15 cellular contexts compared by ENCODE assay signal in the genomic region with DNA sequence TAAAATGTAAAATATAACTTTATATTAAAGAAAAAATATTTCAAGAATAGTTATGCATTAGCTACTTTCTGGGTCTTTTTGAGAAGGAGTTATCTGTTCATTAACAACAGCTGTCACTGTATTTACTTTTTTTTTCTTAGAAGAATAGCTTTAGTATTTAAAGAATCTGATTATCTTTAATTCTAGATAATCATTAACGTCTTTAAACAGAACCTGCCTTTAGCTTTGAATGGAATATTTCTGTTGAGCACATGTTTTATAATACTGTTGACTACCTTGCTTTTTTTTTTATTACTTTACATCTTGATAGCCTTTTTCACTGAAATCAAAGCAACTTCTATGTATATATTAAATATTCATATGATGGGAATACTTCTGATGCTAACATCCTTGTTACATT.
DNase-seq lines count a peak whose midpoint lies in the region; FAIRE-seq and TF ChIP-seq lines count a peak whose summit lies in the region.
"Had no signal": no experiment of that assay in that cellular context is flagged by ENCODE, and none has a peak within 500 bp of the region (broad histone marks: within the 10 kb centered on the region; RNA-seq: fewer than 3 reads in every experiment).

No MANE protein-coding gene starts in this region.

- H3K4me3 ChIP-seq in kidney (ENCODE audit: low read length in 2 of 2) (no peak overlapping the region), uterus (no peak overlapping the region), Peyer's patch (no peak overlapping the region), osteoblast (ENCODE audit: insufficient read depth, low read length) (no peak overlapping the region)
- H3K4me3 ChIP-seq: A549, GM12878 had no signal

- intact Hi-C loops in kidney (cut with DNase I) (no loop called here), uterus (cut with DNase I; ENCODE audit: low total_unique reads) (no loop called here)

- H3K4me1 ChIP-seq in kidney (ENCODE audit: control insufficient read depth in 1 of 2, insufficient read depth in 1 of 2, low read depth in 1 of 2, low read length in 2 of 2) (no peaks in the 10 kb centered on the region), uterus (no peaks in the 10 kb centered on the region), Peyer's patch (no peaks in the 10 kb centered on the region), osteoblast (ENCODE audit: insufficient read depth, low read length) (peaks cover 18% of the 10 kb centered on the region)

- DNase-seq in kidney: no peak
- DNase-seq in renal cortical epithelial cell (ENCODE audit: low read depth): peak; percentile 59
- DNase-seq in uterus: no peak
- no peak for DNase-seq in Peyer's patch
- DNase-seq in osteoblast (ENCODE audit: insufficient read length, low spot score, missing footprints): no peak
- DNase-seq: AML-193; Caco-2; CD4-positive, alpha-beta T cell; DMS79 treated with DMSO at 0.1 percent for 48 hours; H9 had no signal

- H3K9me3 ChIP-seq in kidney (ENCODE audit: control insufficient read depth in 1 of 2, low read length in 2 of 2): no peaks in the 10 kb centered on the region
- H3K9me3 ChIP-seq in uterus: no peaks in the 10 kb centered on the region
- no peaks in the 10 kb centered on the region for H3K9me3 ChIP-seq in Peyer's patch
- no peaks in the 10 kb centered on the region for H3K9me3 ChIP-seq in osteoblast (ENCODE audit: low read depth, low read length)
- H3K9me3 ChIP-seq: A549, Caco-2 had no signal

- FAIRE-seq in TTC549 (lab: Jason Lieb, UNC) (peak; percentile 83), kidney (lab: Jason Lieb, UNC) (peak; percentile 51)
- FAIRE-seq: A549, GM12878, H1 had no signal

- H2AFZ ChIP-seq in osteoblast (ENCODE audit: low read length): no peak overlapping the region

- TF ChIP-seq CTCF in kidney (IDR thresholded peaks at IDR 0.05; ENCODE audit: borderline replicate concordance, extremely low read depth, insufficient read depth) (no peak), uterus (IDR thresholded peaks at IDR 0.05) (no peak), Peyer's patch (IDR thresholded peaks at IDR 0.05) (no peak), osteoblast (IDR thresholded peaks at IDR 0.05; ENCODE audit: extremely low read depth, low read depth, low read length) (no peak)

- TF ChIP-seq POLR2A in uterus (IDR thresholded peaks at IDR 0.05) (no peak), Peyer's patch (IDR thresholded peaks at IDR 0.05) (no peak)

- H3K4me2 ChIP-seq in osteoblast (ENCODE audit: insufficient read depth, low read length): no peak overlapping the region
- H3K4me2 ChIP-seq: A549 had no signal

- H3K36me3 ChIP-seq in kidney (ENCODE audit: control insufficient read depth in 1 of 2, insufficient read depth in 2 of 2, low read length in 2 of 2) (no peaks in the 10 kb centered on the region), uterus (no peaks in the 10 kb centered on the region), Peyer's patch (no peaks in the 10 kb centered on the region), osteoblast (ENCODE audit: insufficient read depth, low read length) (no peaks in the 10 kb centered on the region)

- no peaks in the 10 kb centered on the region for H4K20me1 ChIP-seq in osteoblast (ENCODE audit: insufficient read depth, low read length)

- H3K27ac ChIP-seq in kidney (ENCODE audit: low read depth in 2 of 2, low read length in 2 of 2) (no peak overlapping the region), uterus (no peak overlapping the region), Peyer's patch (no peak overlapping the region), osteoblast (ENCODE audit: low read depth, low read length) (no peak overlapping the region)
- H3K27ac ChIP-seq: A549, C4-2B had no signal

- H3K27me3 ChIP-seq in uterus (no peaks in the 10 kb centered on the region), Peyer's patch (no peaks in the 10 kb centered on the region), osteoblast (ENCODE audit: insufficient read depth, low read length) (no peaks in the 10 kb centered on the region)

- peaks cover 57% of the 10 kb centered on the region for H3K79me2 ChIP-seq in osteoblast (ENCODE audit: insufficient read depth, low read length)

- no peak overlapping the region for H3K9ac ChIP-seq in kidney (ENCODE audit: low read length in 2 of 2)
